In the genomic region with DNA sequence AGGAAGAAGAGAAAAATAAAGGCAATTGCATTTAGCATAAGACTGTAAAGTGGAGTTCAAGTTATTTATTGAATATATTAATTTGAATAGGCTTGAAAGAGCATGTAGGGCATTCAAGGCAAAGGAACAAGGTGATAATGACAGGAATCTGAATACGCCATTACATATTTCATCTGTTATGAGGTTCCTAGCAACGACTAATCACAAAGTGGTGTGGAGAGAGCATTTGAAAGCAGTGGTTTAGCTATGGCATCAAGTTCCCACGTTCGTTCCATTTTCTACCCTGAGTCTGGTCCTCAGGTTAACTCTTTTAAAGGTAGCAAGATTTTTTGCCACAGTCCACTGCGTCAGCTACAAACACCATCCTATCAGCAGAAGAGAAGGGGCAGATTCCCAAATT, we compare ENCODE assay signal across 11 cellular contexts. TPM values are rescaled to one million over a fixed set of nuclear protein-coding genes. Genes with fewer than 3 reads are reported as not detected.
"Had no signal": no experiment of that assay in that cellular context is flagged by ENCODE, and none has a peak within 500 bp of the region (broad histone marks: within the 10 kb centered on the region; RNA-seq: fewer than 3 reads in every experiment).

No MANE protein-coding gene starts in this region.

- DNase-seq: IMR-90, KBM-7, KG1 had no signal

- H3K27me3 Mint-ChIP-seq: IgD-negative memory B cell had no signal

- H3K4me1 Mint-ChIP-seq: IgD-negative memory B cell had no signal

- H3K4me3 Mint-ChIP-seq: IgD-negative memory B cell had no signal

- H3K9ac ChIP-seq: KMS-11 had no signal

- ATAC-seq: HepG2, K562 had no signal

- H3K27ac ChIP-seq: HL-60, KMS-11 had no signal

- FAIRE-seq: HepG2, HTR-8/SVneo, K562 had no signal

- H3K4me3 ChIP-seq: K562 had no signal

- H3K4me2 ChIP-seq: KMS-11 had no signal

- H3K36me3 Mint-ChIP-seq: IgD-negative memory B cell had no signal

- H3K27ac Mint-ChIP-seq: IgD-negative memory B cell had no signal

RNA-seq across cellular contexts. Expression of a gene that starts 59.4 kb away (rescaled TPM):
- total RNA-seq: HepG2, HT-29, HT1080, IMR-90, K562 had no signal
- polyA plus RNA-seq: HepG2, IgD-negative memory B cell, IMR-90 had no signal
